Comparison of ENCODE assay signal across 14 cellular contexts in the genomic region with DNA sequence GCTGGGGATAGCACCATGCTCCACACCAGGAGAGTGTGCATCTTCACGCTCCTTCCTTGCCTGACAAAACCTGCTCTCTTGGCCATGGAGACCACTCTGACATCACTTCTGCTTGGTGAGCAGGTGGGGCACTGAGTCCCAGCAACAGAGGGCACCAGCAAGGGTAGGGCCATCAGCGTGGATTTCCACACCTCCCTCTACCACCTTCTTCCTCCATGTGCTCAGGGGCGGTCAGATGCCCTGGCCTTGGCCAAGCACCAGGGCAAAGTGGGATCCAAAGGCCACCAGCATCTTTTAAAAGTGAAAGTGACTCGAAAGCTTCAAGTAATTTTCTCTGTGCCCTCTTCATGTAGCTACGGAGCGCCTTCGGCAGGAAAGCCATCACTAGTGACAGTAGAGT. TPM values are rescaled to one million over a fixed set of nuclear protein-coding genes. Genes with fewer than 3 reads are reported as not detected.
DNase-seq lines count a peak whose midpoint lies in the region; ATAC-seq, FAIRE-seq and TF ChIP-seq lines count a peak whose summit lies in the region.
"Had no signal": no experiment of that assay in that cellular context is flagged by ENCODE, and none has a peak within 500 bp of the region (broad histone marks: within the 10 kb centered on the region; RNA-seq: fewer than 3 reads in every experiment).

No MANE protein-coding gene starts in this region.

- H3K9ac ChIP-seq in liver (ENCODE audit: low read depth in 1 of 2, low read length in 2 of 2) (no peak overlapping the region), HepG2 (ENCODE audit: insufficient read depth, low read depth, low read length) (no peak overlapping the region)

- H3K36me3 ChIP-seq in liver (ENCODE audit: control insufficient read depth in 4 of 4, insufficient read depth in 3 of 4, low read depth in 1 of 4, low read length in 3 of 4) (no peaks in the 10 kb centered on the region), HepG2 (replicated peaks in 1 of 2; ENCODE audit: control insufficient read depth in 1 of 2, insufficient read depth in 2 of 2, low read length in 2 of 2) (0 out of 5 replicates have a peak, but pooled peaks cover 0 to 8% of the 10 kb centered on the region in 2 experiments), esophagus (ENCODE audit: control insufficient read depth in 2 of 2, insufficient read depth in 2 of 2, low read length in 1 of 2) (no peaks in the 10 kb centered on the region), ovary (no peaks in the 10 kb centered on the region), uterus (no peaks in the 10 kb centered on the region), small intestine (ENCODE audit: control insufficient read depth in 2 of 2, insufficient read depth in 2 of 2, low read length in 2 of 2) (no peaks in the 10 kb centered on the region)
- H3K36me3 ChIP-seq: WERI-Rb-1 had no signal

- no peak for ATAC-seq in HepG2
- ATAC-seq in HG02610 (IDR thresholded peaks at IDR 0.05; ENCODE audit: unreplicated experiment), result no peak

- no peak overlapping the region for H2AFZ ChIP-seq in HepG2 (ENCODE audit: low read length)

- CTCF ChIA-PET in HepG2 (lab: Yijun Ruan, JAX; ENCODE audit: low intra/inter-chr PET ratio, low total read pairs), result no interaction called here

- TF ChIP-seq POLR2A in HepG2 (IDR thresholded peaks at IDR 0.05; ENCODE audit: insufficient read depth in 1 of 2, low read depth in 2 of 2, low read length in 2 of 2) (no peak), ovary (IDR thresholded peaks at IDR 0.05) (no peak), uterus (IDR thresholded peaks at IDR 0.05) (no peak)

- in situ Hi-C loops in HepG2 (cut with HindIII; ENCODE audit: extremely low pct_ligation_motif_present, low pct_unique_long_range_greater_than_20kb), result no loop called here

- H3K27me3 ChIP-seq in liver (ENCODE audit: control insufficient read depth in 4 of 4, insufficient read depth in 4 of 4, low read length in 3 of 4) (no peaks in the 10 kb centered on the region), HepG2 (ENCODE audit: control insufficient read depth in 1 of 2, insufficient read depth in 2 of 2, low read length in 2 of 2) (no peaks in the 10 kb centered on the region), esophagus (ENCODE audit: control insufficient read depth in 1 of 2, insufficient read depth in 2 of 2, low read length in 2 of 2) (no peaks in the 10 kb centered on the region), ovary (no peaks in the 10 kb centered on the region), uterus (no peaks in the 10 kb centered on the region), small intestine (ENCODE audit: control insufficient read depth in 2 of 2, insufficient read depth in 2 of 2, low read length in 2 of 2) (no peaks in the 10 kb centered on the region)

- TF ChIP-seq EP300 in HepG2 (IDR thresholded peaks at IDR 0.05; ENCODE audit: low read depth in 2 of 2, low read length in 2 of 2), result no peak
- TF ChIP-seq EP300 in HepG2 (CRISPR knock-in tag; IDR thresholded peaks at IDR 0.05; ENCODE audit: borderline replicate concordance), result no peak
- no peak for TF ChIP-seq EP300 in ovary (IDR thresholded peaks at IDR 0.05)

- peaks cover 0 to under 1% (median 0%) of the 10 kb centered on the region in 4 donors for H3K4me1 ChIP-seq in liver (ENCODE audit: control insufficient read depth in 4 of 4, insufficient read depth in 4 of 4, low read length in 3 of 4)
- no peaks in the 10 kb centered on the region for H3K4me1 ChIP-seq in HepG2 (ENCODE audit: insufficient read depth, low read length)
- H3K4me1 ChIP-seq in esophagus (ENCODE audit: control insufficient read depth in 2 of 2, insufficient read depth in 2 of 2, low read length in 1 of 2), result peaks cover 3 to 14% of the 10 kb centered on the region in 2 donors
- peaks cover 34% of the 10 kb centered on the region for H3K4me1 ChIP-seq in ovary (ENCODE audit: insufficient read depth)
- peaks cover 6 to 8% of the 10 kb centered on the region in 2 donors for H3K4me1 ChIP-seq in uterus
- H3K4me1 ChIP-seq in small intestine (ENCODE audit: control insufficient read depth in 2 of 2, insufficient read depth in 1 of 2, low read depth in 1 of 2, low read length in 1 of 2), result peaks cover 0 to 13% of the 10 kb centered on the region in 2 donors

- POLR2A ChIA-PET in HepG2 (lab: Yijun Ruan, JAX), result no interaction called here

- TF ChIP-seq RAD21 in liver (IDR thresholded peaks at IDR 0.05) (no peak), HepG2 (CRISPR knock-in tag; IDR thresholded peaks at IDR 0.05) (no peak)

- H3K79me2 ChIP-seq in HepG2 (ENCODE audit: insufficient read depth, low read length), result peaks cover 63% of the 10 kb centered on the region

- peak overlapping the region; percentile 4 to 63 for H3K27ac ChIP-seq in liver (ENCODE audit: low read depth in 1 of 2, low read length in 2 of 2)
- H3K27ac ChIP-seq in HepG2 (ENCODE audit: extremely low read length, insufficient read depth, low read length), result no peak overlapping the region
- peak overlapping the region; percentile 75 to 83 for H3K27ac ChIP-seq in esophagus (ENCODE audit: low read depth in 2 of 2, low read length in 1 of 2)
- peak overlapping the region; percentile 40 to 74 for H3K27ac ChIP-seq in ovary
- H3K27ac ChIP-seq in uterus, result peak overlapping the region; percentile 71 to 75
- peak overlapping the region in 1 of 2 donors; percentile 34 for H3K27ac ChIP-seq in small intestine (ENCODE audit: low read depth in 1 of 2, low read length in 1 of 2)
- H3K27ac ChIP-seq: WERI-Rb-1 had no signal

- FAIRE-seq in HepG2 (lab: Jason Lieb, UNC) (no peak), small intestine (lab: Jason Lieb, UNC) (no peak)

- intact Hi-C loops in HepG2 (cut with micrococcal nuclease; ENCODE audit: unreplicated experiment) (no loop called here), ovary (cut with DNase I) (loop anchor here in 1 of 4 donors (10.0 kb wide), 1 partner anchor 51 kb away; no protein-coding TSS in a partner anchor), uterus (cut with DNase I; ENCODE audit: low total_unique reads) (no loop called here)

- no TSS peak for BruUV-seq in HepG2 (replicated peaks; lab: Mats Ljungman, UMichigan)

- no peak overlapping the region for H3K4me3 ChIP-seq in liver (ENCODE audit: low read depth in 1 of 3, low read length in 3 of 3)
- H3K4me3 ChIP-seq in HepG2 (replicated peaks in 1 of 3; ENCODE audit: insufficient read depth in 1 of 3, low read depth in 2 of 3, low read length in 3 of 3), result no peak overlapping the region
- no peak overlapping the region for H3K4me3 ChIP-seq in esophagus (ENCODE audit: low read depth in 1 of 2, low read length in 2 of 2)
- H3K4me3 ChIP-seq in ovary, result no peak overlapping the region
- H3K4me3 ChIP-seq in uterus, result no peak overlapping the region
- no peak overlapping the region for H3K4me3 ChIP-seq in small intestine (ENCODE audit: low read depth in 1 of 2, low read length in 2 of 2)

- TF ChIP-seq CTCF in liver (IDR thresholded peaks at IDR 0.05; ENCODE audit: low read depth, low read length, missing input control) (no peak), HepG2 (CRISPR knock-in tag; IDR thresholded peaks at IDR 0.05) (no peak), ovary (IDR thresholded peaks at IDR 0.05) (no peak), uterus (IDR thresholded peaks at IDR 0.05) (no peak)

- DNase-seq in HepG2 (ENCODE audit: low spot score) (no peak), ovary (no peak), uterus (no peak), AG08395 (ENCODE audit: low spot score) (no peak), small intestine (no peak)
- DNase-seq: activated gamma-delta T cell treated with Interleukin-2 at 50 U/mL for 16 hours; CD4-positive, alpha-beta memory T cell; NCI-H446; retina; SIG-M5; WERI-Rb-1 had no signal

- 81% methylated on average over 7 of the region's 7 CpGs for whole genome bisulfite sequencing in liver
- 99% methylated on average over 7 of the region's 7 CpGs for WGBS in HepG2 (ENCODE audit: low lambda C conversion rate)
- WGBS in esophagus, 2 donors, result 84 to 86% methylated on average over 7 of the region's 7 CpGs
- 53 to 68% (median 66%) methylated on average over 7 of the region's 7 CpGs for WGBS in ovary, 3 donors
- WGBS in small intestine, 3 donors, result 77 to 93% (median 84%) methylated on average over 7 of the region's 7 CpGs

- H4K20me1 ChIP-seq in HepG2 (ENCODE audit: insufficient read depth, low read length), result peaks cover 13% of the 10 kb centered on the region; the same call in 1 of the 2 replicates

- H3K9me3 ChIP-seq in liver (ENCODE audit: control insufficient read depth in 4 of 4, low read length in 3 of 4) (no peaks in the 10 kb centered on the region), HepG2 (ENCODE audit: low read length) (no peaks in the 10 kb centered on the region), esophagus (ENCODE audit: control insufficient read depth in 2 of 2, insufficient read depth in 1 of 2, low read depth in 1 of 2, low read length in 1 of 2) (no peaks in the 10 kb centered on the region), ovary (no peaks in the 10 kb centered on the region), uterus (no peaks in the 10 kb centered on the region), small intestine (ENCODE audit: control insufficient read depth, low read depth) (no peaks in the 10 kb centered on the region)

- no peak overlapping the region for H3K4me2 ChIP-seq in HepG2 (ENCODE audit: low read depth, low read length)

RNA-seq across cellular contexts. Expression of a gene that starts 58.1 kb away (rescaled TPM):
- total RNA-seq in liver (10 to 100 TPM in 1 of 2 donors, 1 to 10 TPM in 1; 9.5 to 12.3 TPM), HepG2 (2016; rRNA removed; fragmentation: Illumina TruSeq; extraction: Trizol) (12.8 and 13.7 TPM in 2 replicates), ovary (10 to 100 TPM; 23.0 to 69.9 (median 33.1) TPM), uterus (10 to 100 TPM; 25.6 to 62.8 (median 46.0) TPM)
- polyA plus RNA-seq in liver (1 to 10 TPM; 1.4 to 3.7 TPM), HepG2 (2011; rRNA removed) (11.2 and 13.3 TPM in 2 replicates), esophagus (1 to 10 TPM; 3.3 to 5.2 TPM), ovary (10 to 100 TPM; 24.4 to 33.0 TPM), small intestine (1 to 10 TPM; 1.6 to 9.0 (median 3.0) TPM)
- total RNA-seq in HepG2 (2016; cell fraction: cytosol; rRNA removed; fragmentation: Illumina TruSeq; extraction: Trizol; ENCODE audit: low read depth), result 4.3 and 5.4 TPM in 2 replicates
- total RNA-seq in HepG2 (2016; cell fraction: insoluble cytoplasmic fraction; rRNA removed; fragmentation: Illumina TruSeq; extraction: Trizol), result 12.1 and 12.6 TPM in 2 replicates
- 7.0 and 7.9 TPM in 2 replicates for total RNA-seq in HepG2 (2016; cell fraction: membrane; rRNA removed; fragmentation: Illumina TruSeq; extraction: Trizol)
- 10.5 and 11.5 TPM in 2 replicates for total RNA-seq in HepG2 (2016; cell fraction: nucleus; rRNA removed; fragmentation: Illumina TruSeq; extraction: Trizol)
- polyA plus RNA-seq in HepG2 (2011; cell fraction: cytosol; rRNA removed), result 10.0 and 13.2 TPM in 2 replicates
- polyA plus RNA-seq in HepG2 (2011; cell fraction: nucleus; rRNA removed), result 4.9 and 5.5 TPM in 2 replicates
- polyA plus RNA-seq in HepG2 (2012), result 11.0 and 11.8 TPM in 2 replicates
- 0.72 and 0.77 TPM in 2 replicates for polyA plus RNA-seq in HepG2 (2016; cell fraction: cytosol; fragmentation: Illumina TruSeq; extraction: Trizol; ENCODE audit: low read depth)
- polyA plus RNA-seq in HepG2 (2016; cell fraction: insoluble cytoplasmic fraction; fragmentation: Illumina TruSeq; extraction: Trizol; ENCODE audit: low read depth), result 13.1 and 14.5 TPM in 2 replicates
- polyA plus RNA-seq in HepG2 (2016; cell fraction: membrane; fragmentation: Illumina TruSeq; extraction: Trizol; ENCODE audit: low read depth), result 4.8 TPM in 2 replicates
- 14.6 and 15.9 TPM in 2 replicates for polyA plus RNA-seq in HepG2 (2016; cell fraction: nucleus; fragmentation: Illumina TruSeq; extraction: Trizol; ENCODE audit: insufficient read depth, low read depth)
- 12.6 and 31.1 TPM in 2 replicates for polyA minus RNA-seq in HepG2 (2011; rRNA and poly(A)+ RNA removed; ENCODE audit: low replicate concordance)
- 16.8 and 17.1 TPM in 2 replicates for polyA minus RNA-seq in HepG2 (2011; cell fraction: cytosol; rRNA and poly(A)+ RNA removed)
- polyA minus RNA-seq in HepG2 (2011; cell fraction: nucleus; rRNA and poly(A)+ RNA removed), result 15.8 and 18.3 TPM in 2 replicates
